ENCODE assay signal across 1 cellular context in the genomic region with DNA sequence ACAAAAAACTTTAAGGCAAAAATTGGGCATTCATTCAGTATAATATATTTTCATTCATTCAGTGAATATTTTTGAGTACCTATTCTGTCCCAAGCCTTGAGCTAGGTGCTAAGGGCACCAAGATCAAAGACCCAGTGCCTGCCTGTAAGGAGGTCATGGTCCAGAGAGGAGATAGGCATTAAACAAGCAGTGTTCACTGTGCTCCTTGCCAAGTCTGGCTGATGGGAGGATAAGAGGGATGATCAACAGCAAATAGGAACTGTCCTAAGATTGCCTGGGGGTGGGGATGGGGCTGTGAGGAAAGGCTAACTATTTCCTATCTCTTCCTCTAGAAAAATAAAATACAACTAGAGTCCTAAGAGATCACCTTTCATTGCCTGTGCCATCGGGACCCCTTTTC.
TF ChIP-seq lines count a peak whose summit lies in the region.

No MANE protein-coding gene starts in this region.

TF ChIP-seq in HepG2, 621 proteins besides CTCF, POLR2A, EP300 and RAD21 (continued from another document):
- TF ChIP-seq ZBTB40 (IDR thresholded peaks at IDR 0.05) = no peak
- no peak for TF ChIP-seq ZBTB40 (CRISPR knock-in tag; IDR thresholded peaks at IDR 0.05)
- no peak for TF ChIP-seq ZNF850 (CRISPR knock-in tag; conservative IDR thresholded peaks at IDR 0.05)
- no peak for TF ChIP-seq SP4 (CRISPR knock-in tag; IDR thresholded peaks at IDR 0.05)
- no peak for TF ChIP-seq SMARCE1 (IDR thresholded peaks at IDR 0.05; ENCODE audit: borderline replicate concordance)
- no peak for TF ChIP-seq GATA4 (IDR thresholded peaks at IDR 0.05; ENCODE audit: borderline replicate concordance, low read depth)
- TF ChIP-seq SNRNP70 (IDR thresholded peaks at IDR 0.05; ENCODE audit: low read depth, low read length) = no peak
- TF ChIP-seq PCBP1 (IDR thresholded peaks at IDR 0.05; ENCODE audit: borderline replicate concordance, low read depth, low read length) = no peak
- no peak for TF ChIP-seq ZFP36L1 (CRISPR knock-in tag; IDR thresholded peaks at IDR 0.05)
- no peak for TF ChIP-seq NR2F6 (IDR thresholded peaks at IDR 0.05)
- no peak for TF ChIP-seq NR2F6 (CRISPR knock-in tag; IDR thresholded peaks at IDR 0.05)
- TF ChIP-seq ZNF260 (CRISPR knock-in tag; IDR thresholded peaks at IDR 0.05; ENCODE audit: borderline replicate concordance, low read depth) = no peak
- TF ChIP-seq HMGA1 (CRISPR knock-in tag; conservative IDR thresholded peaks at IDR 0.05) = no peak
- no peak for TF ChIP-seq HCFC1 (IDR thresholded peaks at IDR 0.05; ENCODE audit: low read depth, low read length)
- TF ChIP-seq, protein P1, sequence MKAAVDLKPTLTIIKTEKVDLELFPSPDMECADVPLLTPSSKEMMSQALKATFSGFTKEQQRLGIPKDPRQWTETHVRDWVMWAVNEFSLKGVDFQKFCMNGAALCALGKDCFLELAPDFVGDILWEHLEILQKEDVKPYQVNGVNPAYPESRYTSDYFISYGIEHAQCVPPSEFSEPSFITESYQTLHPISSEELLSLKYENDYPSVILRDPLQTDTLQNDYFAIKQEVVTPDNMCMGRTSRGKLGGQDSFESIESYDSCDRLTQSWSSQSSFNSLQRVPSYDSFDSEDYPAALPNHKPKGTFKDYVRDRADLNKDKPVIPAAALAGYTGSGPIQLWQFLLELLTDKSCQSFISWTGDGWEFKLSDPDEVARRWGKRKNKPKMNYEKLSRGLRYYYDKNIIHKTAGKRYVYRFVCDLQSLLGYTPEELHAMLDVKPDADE (CRISPR knock-in tag; IDR thresholded peaks at IDR 0.05) = no peak
- TF ChIP-seq YY1 (IDR thresholded peaks at IDR 0.05; ENCODE audit: insufficient read depth, insufficient replicate concordance, low read depth, low read length) = no peak
TF ChIP-seq in HepG2: peak in this region for 0.
